ENCODE assay signal across 28 cellular contexts in the genomic region with DNA sequence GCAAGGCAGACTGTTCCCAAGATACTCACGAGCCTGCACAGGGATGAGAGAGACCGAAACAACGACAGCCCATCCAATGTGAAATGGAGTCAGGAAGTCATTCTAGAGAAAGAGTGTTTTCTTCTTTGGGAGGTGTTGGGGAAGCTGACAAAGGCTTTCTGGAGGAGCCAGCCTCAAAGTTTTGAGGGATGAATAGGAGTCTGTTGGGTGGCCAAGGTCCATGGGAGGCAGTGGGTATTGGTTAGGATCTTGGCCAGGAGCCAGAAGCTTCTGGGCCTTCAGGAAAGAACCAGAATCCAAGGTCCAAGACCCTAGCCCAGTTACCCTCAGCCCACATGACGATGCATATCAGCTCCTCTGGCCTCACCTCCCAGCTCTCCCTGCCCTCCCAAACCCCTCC. TPM values are rescaled to one million over a fixed set of nuclear protein-coding genes. Genes with fewer than 3 reads are reported as not detected.
"Had no signal": no experiment of that assay in that cellular context is flagged by ENCODE, and none has a peak within 500 bp of the region (broad histone marks: within the 10 kb centered on the region; RNA-seq: fewer than 3 reads in every experiment).

No MANE protein-coding gene starts in this region.

- H3K4me1 Mint-ChIP-seq: activated CD4-positive, alpha-beta memory T cell treated with anti-CD3 and anti-CD28 coated beads, Interleukin-2, amount 10 ng/mL, durations not matched to agents 7 days and 5 days; activated T-helper 17 cell treated with anti-CD3 and anti-CD28 coated beads, Interleukin-2, amount 50 U/mL, for 72 hours; T-cell had no signal

- H3K27me3 ChIP-seq: ascending aorta, body of pancreas, Peyer's patch had no signal

- ATAC-seq: activated T-helper 17 cell treated with anti-CD3 and anti-CD28 coated beads, Interleukin-2, amount 50 U/mL, for 72 hours; body of pancreas; T-cell had no signal

- H3K4me3 ChIP-seq: ascending aorta, body of pancreas, Peyer's patch had no signal

- H3K27ac Mint-ChIP-seq: activated CD4-positive, alpha-beta memory T cell treated with anti-CD3 and anti-CD28 coated beads, Interleukin-2, amount 10 ng/mL, durations not matched to agents 7 days and 5 days; activated T-helper 17 cell treated with anti-CD3 and anti-CD28 coated beads, Interleukin-2, amount 50 U/mL, for 72 hours; T-cell had no signal

- H3K4me1 ChIP-seq: ascending aorta, body of pancreas, Peyer's patch had no signal

- H3K27ac ChIP-seq: ascending aorta, body of pancreas, Peyer's patch, RWPE1 had no signal

- DNase-seq: activated CD4-positive, alpha-beta memory T cell treated with anti-CD3 and anti-CD28 coated beads, Interleukin-2, amount 10 ng/mL, durations not matched to agents 7 days and 5 days; activated CD4-positive, alpha-beta T cell treated with anti-CD3 and anti-CD28 coated beads, Interleukin-2, amount 50 U/mL, for 1 hour; activated CD4-positive, CD25-positive, alpha-beta regulatory T cell; activated gamma-delta T cell; activated naive CD4-positive, alpha-beta T cell treated with anti-CD3 and anti-CD28 coated beads, Interleukin-2, amount 50 U/mL, for 16 hours; activated T-cell treated with anti-CD3 and anti-CD28 coated beads for 4 hours; activated T-cell treated with anti-CD3 and anti-CD28 coated beads, Interleukin-2, amount 50 U/mL, for 48 hours; body of pancreas; central memory CD4-positive, alpha-beta T cell; Karpas-422; MM.1S; NCI-H1105 treated with DMSO at 0.1 percent for 48 hours; NCI-H1436 treated with DMSO at 0.1 percent for 48 hours; NCI-H187; NCI-H2081; NCI-H510A treated with DMSO at 0.1 percent for 48 hours; NCI-H69; NK-92 treated with Interleukin-12 subunit alpha and Interleukin-12 subunit beta, amount 100 ng/mL, for 24 hours; SHP77 treated with DMSO at 0.1 percent for 48 hours; T-cell; T-helper 2 cell; T1000 had no signal

- H3K9me3 ChIP-seq: body of pancreas had no signal

- H3K36me3 ChIP-seq: ascending aorta, Peyer's patch had no signal

- FAIRE-seq: TTC549 had no signal

- H3K4me3 Mint-ChIP-seq: activated CD4-positive, alpha-beta memory T cell treated with anti-CD3 and anti-CD28 coated beads, Interleukin-2, amount 10 ng/mL, durations not matched to agents 7 days and 5 days; activated T-helper 17 cell treated with anti-CD3 and anti-CD28 coated beads, Interleukin-2, amount 50 U/mL, for 72 hours; T-cell had no signal

RNA-seq across cellular contexts. Expression of a gene that starts 59.9 kb away (rescaled TPM):
- total RNA-seq: activated CD4-positive, alpha-beta memory T cell treated with anti-CD3 and anti-CD28 coated beads, Interleukin-2, amount 10 ng/mL, durations not matched to agents 7 days and 5 days; activated CD8-positive, alpha-beta memory T cell treated with anti-CD3 and anti-CD28 coated beads for 36 hours; activated T-helper 17 cell treated with anti-CD3 and anti-CD28 coated beads, Interleukin-2, amount 50 U/mL, for 72 hours had no signal
